In genomic region chr10:43408710-43409384, GRCh38 we compare ENCODE assay signal across 8 cellular contexts. TPM values are rescaled to one million over a fixed set of nuclear protein-coding genes. Genes with fewer than 3 reads are reported as not detected.
A peak's percentile ranks its signal among the peaks of the same experiment; 100 is the strongest.
DNase-seq lines count a peak whose midpoint lies in the region; ATAC-seq, FAIRE-seq and TF ChIP-seq lines count a peak whose summit lies in the region.

HNRNPF (minus strand) TSS chr10:43409186; CDS start chr10:43387884, 21,302 bp downstream.

- no peak for TF ChIP-seq CTCF in right atrium auricular region (IDR thresholded peaks at IDR 0.05)

- ATAC-seq in GM18502 (IDR thresholded peaks at IDR 0.05; ENCODE audit: poor library complexity, unreplicated experiment) (peak; percentile 71), HG02938 (IDR thresholded peaks at IDR 0.05; ENCODE audit: unreplicated experiment) (peak; percentile 56)

- intact Hi-C loops in T-helper 2 cell treated with Interferon-gamma antibody and Interleukin-4, amounts not matched to agents 100 ng/mL and 5 ng/mL, for 36 hours (cut with micrococcal nuclease), result loop anchor here (1.0 to 2.0 kb wide), 5 partner anchors 11 to 770 kb away; partner anchors contain the start of genes CSGALNACT2 and ZNF33B

- H3K9me3 ChIP-seq in right atrium auricular region, result no peaks in the 10 kb centered on the region

- H3K27me3 ChIP-seq in right atrium auricular region, result no peaks in the 10 kb centered on the region

- H3K36me3 ChIP-seq in right atrium auricular region, result no peaks in the 10 kb centered on the region

- H3K4me1 ChIP-seq in right atrium auricular region, result peaks cover 0 to 44% of the 10 kb centered on the region in 2 donors

- peak within 1 kb of the TSS; percentile 98 to 100 for H3K27ac ChIP-seq in right atrium auricular region

- FAIRE-seq in urothelium cell line (lab: Jason Lieb, UNC), result peak; percentile 97

- DNase-seq in NCI-H1694 treated with DMSO at 0.1 percent for 48 hours (lab: John Stamatoyannopoulos, UW) (peak; percentile 75), anterior cingulate cortex (lab: John Stamatoyannopoulos, UW) (peak; percentile 52 to 97 (median 93)), right atrium auricular region (ENCODE audit: low spot score) (peak; percentile 95), pulmonary artery endothelial cell (ENCODE audit: low read depth, low spot score) (peak; percentile 85), urothelium cell line (ENCODE audit: low spot score) (peak; percentile 99)

- H3K4me3 ChIP-seq in right atrium auricular region, result peak within 1 kb of the TSS; percentile 69 to 77

RNA-seq across cellular contexts. Expression of gene HNRNPF, which starts in this region (rescaled TPM):
- total RNA-seq in T-helper 2 cell treated with Interferon-gamma antibody and Interleukin-4, amounts not matched to agents 100 ng/mL and 5 ng/mL, for 36 hours, result 512 and 531 TPM in 2 replicates
- total RNA-seq in right atrium auricular region, result 10 to 100 TPM; 57.8 to 78.7 TPM
- 298 and 383 TPM in 2 replicates for total RNA-seq in pulmonary artery endothelial cell

Comparison
In these comparisons a context has a peak if more than half of its experiments do, and no peak if none do; other contexts are left out.
1. Peak in every context shown above with its lines: DNase-seq, ATAC-seq, H3K4me3 ChIP-seq and H3K27ac ChIP-seq.